Comparison of ENCODE assay signal across 25 cellular contexts in genomic region chr6:71490876-71491275, GRCh38.
"Had no signal": no experiment of that assay in that cellular context is flagged by ENCODE, and none has a peak within 500 bp of the region (broad histone marks: within the 10 kb centered on the region; RNA-seq: fewer than 3 reads in every experiment).

No MANE protein-coding gene starts in this region.

- H3K27me3 ChIP-seq: adrenal gland, gastroesophageal sphincter, hepatocyte, right lobe of liver, thyroid gland, upper lobe of right lung had no signal

- ATAC-seq: activated CD8-positive, alpha-beta memory T cell treated with anti-CD3 and anti-CD28 coated beads, Interleukin-2, amount 10 ng/mL, durations not matched to agents 7 days and 5 days; activated CD8-positive, alpha-beta T cell treated with anti-CD3 and anti-CD28 coated beads, Interleukin-2, amount 10 ng/mL, durations not matched to agents 7 days and 5 days; gastroesophageal sphincter; naive thymus-derived CD8-positive, alpha-beta T cell; right lobe of liver; stimulated activated memory B cell treated with anti-CD40 and anti-IgM and Interleukin-4, amounts not matched to agents 10 μg/mL and 1 μg/mL and 100 μg/mL, for 72 hours; stimulated activated naive CD8-positive, alpha-beta T cell treated with anti-CD3 and anti-CD28 coated beads, Interleukin-15, amount 100 ng/mL, for 72 hours; upper lobe of right lung had no signal

- H2AFZ ChIP-seq: hepatocyte had no signal

- H3K79me2 ChIP-seq: hepatocyte had no signal

- DNase-seq: activated B cell treated with CpG ODN at 0.5 μM for 24 hours; activated CD4-positive, alpha-beta T cell treated with anti-CD3 and anti-CD28 coated beads, Interleukin-2, amount 50 U/mL, for 1 hour; activated CD8-positive, alpha-beta memory T cell treated with anti-CD3 and anti-CD28 coated beads, Interleukin-2, amount 10 ng/mL, durations not matched to agents 7 days and 5 days; activated CD8-positive, alpha-beta T cell treated with anti-CD3 and anti-CD28 coated beads, Interleukin-2, amount 10 ng/mL, durations not matched to agents 7 days and 5 days; activated effector memory CD4-positive, alpha-beta T cell treated with Interleukin-2 at 50 U/mL for 16 hours; activated naive CD4-positive, alpha-beta T cell treated with anti-CD3 and anti-CD28 coated beads for 36 hours; activated naive CD8-positive, alpha-beta T cell treated with anti-CD3 and anti-CD28 coated beads for 36 hours; adrenal gland; caudate nucleus; islet precursor cell; left ventricle myocardium inferior; naive thymus-derived CD8-positive, alpha-beta T cell; right lobe of liver; stimulated activated CD4-positive, alpha-beta T cell treated with anti-CD3 and anti-CD28 coated beads, Interleukin-4, amount 100 ng/mL, for 24 hours; stimulated activated naive CD8-positive, alpha-beta T cell treated with anti-CD3 and anti-CD28 coated beads, Interleukin-15, amount 100 ng/mL, for 72 hours; substantia nigra; T-helper 1 cell; thyroid gland; upper lobe of right lung had no signal

- H3K27ac ChIP-seq: adrenal gland, gastroesophageal sphincter, left ventricle myocardium inferior, right lobe of liver, skin epidermis, upper lobe of right lung had no signal

- H3K4me1 Mint-ChIP-seq: stimulated activated naive CD8-positive, alpha-beta T cell treated with anti-CD3 and anti-CD28 coated beads, Interleukin-15, amount 100 ng/mL, for 72 hours had no signal

- H3K4me3 Mint-ChIP-seq: activated B cell treated with CpG ODN at 0.5 μM for 24 hours; activated CD8-positive, alpha-beta memory T cell treated with anti-CD3 and anti-CD28 coated beads, Interleukin-2, amount 10 ng/mL, durations not matched to agents 7 days and 5 days; activated CD8-positive, alpha-beta T cell treated with anti-CD3 and anti-CD28 coated beads, Interleukin-2, amount 10 ng/mL, durations not matched to agents 7 days and 5 days; activated naive CD4-positive, alpha-beta T cell treated with anti-CD3 and anti-CD28 coated beads for 36 hours; activated naive CD8-positive, alpha-beta T cell treated with anti-CD3 and anti-CD28 coated beads for 36 hours; naive thymus-derived CD8-positive, alpha-beta T cell; stimulated activated memory B cell treated with anti-CD40 and anti-IgM and Interleukin-4, amounts not matched to agents 10 μg/mL and 1 μg/mL and 100 μg/mL, for 72 hours; stimulated activated naive CD8-positive, alpha-beta T cell treated with anti-CD3 and anti-CD28 coated beads, Interleukin-15, amount 100 ng/mL, for 72 hours; T-helper 2 cell treated with Interferon-gamma antibody and Interleukin-4, amounts not matched to agents 5 μg/mL and 100 μg/mL, for 36 hours had no signal

- H3K27me3 Mint-ChIP-seq: stimulated activated memory B cell treated with anti-CD40 and anti-IgM and Interleukin-4, amounts not matched to agents 10 μg/mL and 1 μg/mL and 100 μg/mL, for 72 hours; stimulated activated naive CD8-positive, alpha-beta T cell treated with anti-CD3 and anti-CD28 coated beads, Interleukin-15, amount 100 ng/mL, for 72 hours had no signal

- H3K4me3 ChIP-seq: adrenal gland, gastroesophageal sphincter, hepatocyte, left ventricle myocardium inferior, lung, right lobe of liver, skin epidermis, thyroid gland, upper lobe of right lung had no signal

- H3K9me3 ChIP-seq: adrenal gland, gastroesophageal sphincter, left ventricle myocardium inferior, right lobe of liver, thyroid gland, upper lobe of right lung had no signal

- H3K27ac Mint-ChIP-seq: activated B cell treated with CpG ODN at 0.5 μM for 24 hours; activated CD8-positive, alpha-beta memory T cell treated with anti-CD3 and anti-CD28 coated beads, Interleukin-2, amount 10 ng/mL, durations not matched to agents 7 days and 5 days; activated CD8-positive, alpha-beta T cell treated with anti-CD3 and anti-CD28 coated beads, Interleukin-2, amount 10 ng/mL, durations not matched to agents 7 days and 5 days; activated naive CD4-positive, alpha-beta T cell treated with anti-CD3 and anti-CD28 coated beads for 36 hours; activated naive CD8-positive, alpha-beta T cell treated with anti-CD3 and anti-CD28 coated beads for 36 hours; naive thymus-derived CD8-positive, alpha-beta T cell; stimulated activated memory B cell treated with anti-CD40 and anti-IgM and Interleukin-4, amounts not matched to agents 10 μg/mL and 1 μg/mL and 100 μg/mL, for 72 hours; stimulated activated naive CD8-positive, alpha-beta T cell treated with anti-CD3 and anti-CD28 coated beads, Interleukin-15, amount 100 ng/mL, for 72 hours; T-helper 2 cell treated with Interferon-gamma antibody and Interleukin-4, amounts not matched to agents 5 μg/mL and 100 μg/mL, for 36 hours had no signal

- H3K36me3 Mint-ChIP-seq: activated CD8-positive, alpha-beta memory T cell treated with anti-CD3 and anti-CD28 coated beads, Interleukin-2, amount 10 ng/mL, durations not matched to agents 7 days and 5 days; activated naive CD8-positive, alpha-beta T cell treated with anti-CD3 and anti-CD28 coated beads for 36 hours; naive thymus-derived CD8-positive, alpha-beta T cell; stimulated activated memory B cell treated with anti-CD40 and anti-IgM and Interleukin-4, amounts not matched to agents 10 μg/mL and 1 μg/mL and 100 μg/mL, for 72 hours had no signal

- H3K4me1 ChIP-seq: right lobe of liver had no signal

- H3K9me3 Mint-ChIP-seq: activated B cell treated with CpG ODN at 0.5 μM for 24 hours; activated naive CD4-positive, alpha-beta T cell treated with anti-CD3 and anti-CD28 coated beads for 36 hours; activated naive CD8-positive, alpha-beta T cell treated with anti-CD3 and anti-CD28 coated beads for 36 hours; naive thymus-derived CD8-positive, alpha-beta T cell; stimulated activated memory B cell treated with anti-CD40 and anti-IgM and Interleukin-4, amounts not matched to agents 10 μg/mL and 1 μg/mL and 100 μg/mL, for 72 hours; stimulated activated naive CD8-positive, alpha-beta T cell treated with anti-CD3 and anti-CD28 coated beads, Interleukin-15, amount 100 ng/mL, for 72 hours; T-helper 2 cell treated with Interferon-gamma antibody and Interleukin-4, amounts not matched to agents 5 μg/mL and 100 μg/mL, for 36 hours had no signal

- H3K36me3 ChIP-seq: adrenal gland, gastroesophageal sphincter, left ventricle myocardium inferior, right lobe of liver, thyroid gland, upper lobe of right lung had no signal
